Comparison of ENCODE assay signal across 8 cellular contexts in the genomic region with DNA sequence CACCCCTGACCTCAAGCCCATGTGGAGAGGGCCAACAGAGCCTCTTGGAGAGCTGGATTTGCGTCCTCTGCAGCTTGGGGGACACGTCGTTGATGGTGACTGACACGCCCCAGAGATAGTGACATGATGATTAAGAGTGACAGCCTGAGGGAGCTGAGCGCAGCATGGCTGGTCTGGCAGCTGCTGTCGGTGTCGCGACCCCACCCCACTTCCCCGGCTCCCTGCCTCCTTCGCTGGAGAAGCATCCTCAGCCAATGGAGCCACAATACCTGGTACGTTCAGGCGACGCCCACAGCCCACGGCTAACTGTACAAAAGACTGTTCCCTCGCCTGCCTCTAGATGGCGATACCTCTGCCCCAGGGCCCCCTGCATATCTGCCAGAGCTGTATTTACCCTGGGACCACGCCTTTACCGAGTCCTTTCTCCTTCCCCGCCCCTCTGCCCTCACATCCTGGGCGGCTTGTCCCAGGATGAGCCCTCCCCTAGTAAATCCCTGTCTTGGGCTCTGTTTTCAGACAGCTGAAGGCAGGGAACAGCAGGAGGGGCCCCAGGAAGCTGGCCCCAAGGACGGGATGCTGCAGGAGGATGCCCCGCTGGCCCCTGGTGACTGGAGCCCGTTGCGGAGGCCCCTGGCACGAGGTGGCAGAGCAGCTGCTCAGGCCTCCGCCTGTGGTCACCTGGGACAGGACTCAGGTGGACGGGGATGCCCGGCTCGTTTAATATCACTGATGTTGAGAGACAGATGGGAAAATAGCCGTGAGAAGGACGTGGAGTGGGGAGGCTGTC.
A peak's percentile ranks its signal among the peaks of the same experiment; 100 is the strongest.
DNase-seq lines count a peak whose midpoint lies in the region; ATAC-seq, FAIRE-seq and TF ChIP-seq lines count a peak whose summit lies in the region.

No MANE protein-coding gene starts in this region.

- no peak for ATAC-seq in HG02610 (IDR thresholded peaks at IDR 0.05; ENCODE audit: unreplicated experiment)

- no peak overlapping the region for H3K9ac ChIP-seq in OCI-LY1 (ENCODE audit: low read length)
- peak overlapping the region; percentile 17 for H3K9ac ChIP-seq in mucosa of stomach (ENCODE audit: low read length)

- H3K9me3 ChIP-seq in OCI-LY1 (ENCODE audit: low read length) (no peaks in the 10 kb centered on the region), mucosa of stomach (ENCODE audit: control insufficient read depth, low read length) (no peaks in the 10 kb centered on the region)

- TF ChIP-seq POLR2A in erythroblast (IDR thresholded peaks at IDR 0.05; ENCODE audit: low read length): no peak

- DNase-seq in HTR-8/SVneo (ENCODE audit: insufficient read length, low spot score) (peak; percentile 87), activated T-cell treated with anti-CD3 and anti-CD28 coated beads for 1 hour (ENCODE audit: low read depth) (peak; percentile 57), erythroblast (lab: John Stamatoyannopoulos, UW) (peak; percentile 68 to 78)
- DNase-seq in stimulated activated CD8-positive, alpha-beta memory T cell treated with anti-CD3 and anti-CD28 coated beads, Interleukin-4, amount 100 ng/mL, for 48 hours: peak; percentile 84

- peak overlapping the region; percentile 25 for H3K4me3 ChIP-seq in OCI-LY1 (ENCODE audit: low read depth, low read length, poor library complexity, severe bottlenecking)
- H3K4me3 ChIP-seq in mucosa of stomach (ENCODE audit: low read length): no peak overlapping the region

- no peaks in the 10 kb centered on the region for H3K9me2 ChIP-seq in OCI-LY1 (ENCODE audit: low read depth, low read length)

- TF ChIP-seq CTCF in OCI-LY1 (IDR thresholded peaks at IDR 0.05; ENCODE audit: low read length): peak; percentile 78

- H3F3A ChIP-seq in OCI-LY1 (ENCODE audit: insufficient read depth, low read length): no peaks in the 10 kb centered on the region

- peak overlapping the region; percentile 37; the same call in 1 of the 2 replicates for H3K4me2 ChIP-seq in OCI-LY1 (ENCODE audit: low read length)

- peaks cover 11% of the 10 kb centered on the region for H3K4me1 ChIP-seq in OCI-LY1 (ENCODE audit: insufficient read depth, low read length, severe bottlenecking)
- peaks cover 22% of the 10 kb centered on the region for H3K4me1 ChIP-seq in mucosa of stomach (ENCODE audit: control insufficient read depth, insufficient read depth, low read length)

- no peak overlapping the region for H3K27ac ChIP-seq in OCI-LY1 (ENCODE audit: low read depth, low read length, poor library complexity, severe bottlenecking)

- H3K27me3 ChIP-seq in OCI-LY1 (ENCODE audit: insufficient read depth, low read length) (peaks cover 16% of the 10 kb centered on the region), mucosa of stomach (ENCODE audit: control insufficient read depth, insufficient read depth, low read length) (peaks cover 30% of the 10 kb centered on the region)

- no peaks in the 10 kb centered on the region for H3K79me2 ChIP-seq in OCI-LY1 (ENCODE audit: insufficient read depth, low read length)

- FAIRE-seq in G401.6 (lab: Jason Lieb, UNC) (peak; percentile 48), HTR-8/SVneo (lab: Jason Lieb, UNC) (no peak)

- H3K36me3 ChIP-seq in OCI-LY1 (ENCODE audit: insufficient read depth, low read length): no peaks in the 10 kb centered on the region
- H3K36me3 ChIP-seq in mucosa of stomach (ENCODE audit: control insufficient read depth, insufficient read depth, low read length): no peaks in the 10 kb centered on the region

- H2AFZ ChIP-seq in OCI-LY1 (ENCODE audit: low read length): no peak overlapping the region

- H4K20me1 ChIP-seq in OCI-LY1 (ENCODE audit: insufficient read depth, low read length): no peaks in the 10 kb centered on the region
